Comparison of ENCODE assay signal across 8 cellular contexts in genomic region chr11:86805873-86806310, GRCh38. TPM values are rescaled to one million over a fixed set of nuclear protein-coding genes. Genes with fewer than 3 reads are reported as not detected.
DNase-seq lines count a peak whose midpoint lies in the region; ATAC-seq, FAIRE-seq and TF ChIP-seq lines count a peak whose summit lies in the region.

No MANE protein-coding gene starts in this region.

- TF ChIP-seq POLR2A in GM12892 (IDR thresholded peaks at IDR 0.05; ENCODE audit: low read depth, low read length): no peak

- H3K27me3 ChIP-seq in endocrine pancreas (ENCODE audit: control insufficient read depth, insufficient read depth, low read length) (no peaks in the 10 kb centered on the region), subcutaneous abdominal adipose tissue (ENCODE audit: control insufficient read depth in 5 of 5, insufficient read depth in 4 of 5, low read length in 5 of 5) (peaks cover 0 to 2% (median 0%) of the 10 kb centered on the region in 5 donors)

- H3K9ac ChIP-seq in endocrine pancreas (ENCODE audit: control insufficient read depth, insufficient read depth, low read length) (no peak overlapping the region), subcutaneous abdominal adipose tissue (ENCODE audit: low read length in 5 of 5) (no peak overlapping the region)

- H3K4me1 ChIP-seq in endocrine pancreas (ENCODE audit: control insufficient read depth, insufficient read depth, low read length): peaks cover 10% of the 10 kb centered on the region
- H3K4me1 ChIP-seq in subcutaneous abdominal adipose tissue (ENCODE audit: control insufficient read depth in 5 of 5, insufficient read depth in 5 of 5, low read length in 5 of 5): peaks cover 0 to 30% (median 12%) of the 10 kb centered on the region in 5 donors

- peak; percentile 26 to 27 for DNase-seq in stimulated activated CD4-positive, alpha-beta T cell treated with anti-CD3 and anti-CD28 coated beads, Interleukin-15, amount 100 ng/mL, for 48 hours (ENCODE audit: low read depth in 2 of 2)
- no peak for DNase-seq in stimulated activated CD4-positive, alpha-beta T cell treated with anti-CD3 and anti-CD28 coated beads, Interleukin-12 subunit alpha, Interleukin-12 subunit beta, amount 100 ng/mL, for 4 hours
- DNase-seq in GM12892 (ENCODE audit: insufficient read length) (no peak), cortex of kidney (lab: John Stamatoyannopoulos, UW) (no peak), NCI-H1105 (lab: John Stamatoyannopoulos, UW) (no peak)

- peak overlapping the region; percentile 25 for H3K4me3 ChIP-seq in endocrine pancreas (ENCODE audit: control insufficient read depth, insufficient read depth, low read length)
- no peak overlapping the region for H3K4me3 ChIP-seq in subcutaneous abdominal adipose tissue (ENCODE audit: low read depth in 1 of 5, low read length in 5 of 5)

- no peak for FAIRE-seq in GM12892 (lab: Jason Lieb, UNC)

- H3K36me3 ChIP-seq in endocrine pancreas (ENCODE audit: control insufficient read depth, insufficient read depth, low read length) (no peaks in the 10 kb centered on the region), subcutaneous abdominal adipose tissue (ENCODE audit: control insufficient read depth in 5 of 5, insufficient read depth in 5 of 5, low read length in 5 of 5) (no peaks in the 10 kb centered on the region)

- H3K9me3 ChIP-seq in endocrine pancreas (ENCODE audit: control insufficient read depth, low read length) (no peaks in the 10 kb centered on the region), subcutaneous abdominal adipose tissue (ENCODE audit: control insufficient read depth in 5 of 5, low read length in 5 of 5) (no peaks in the 10 kb centered on the region)

- peak overlapping the region; percentile 26 for H3K27ac ChIP-seq in subcutaneous abdominal adipose tissue (ENCODE audit: low read depth, low read length)

- peak; percentile 97 for ATAC-seq in HG03432 (IDR thresholded peaks at IDR 0.05; ENCODE audit: unreplicated experiment)

RNA-seq across cellular contexts. Expression of gene PRSS23, which starts 5.5 kb away (rescaled TPM):
- not detected for polyA plus RNA-seq in GM12892 (2012; ENCODE audit: missing spikeins)

Comparison
In these comparisons a context has a peak if more than half of its experiments do, and no peak if none do; other contexts are left out.
1. DNase-seq: peak in stimulated activated CD4-positive, alpha-beta T cell treated with anti-CD3 and anti-CD28 coated beads, Interleukin-15, amount 100 ng/mL, for 48 hours (2 of 2); none in stimulated activated CD4-positive, alpha-beta T cell treated with anti-CD3 and anti-CD28 coated beads, Interleukin-12 subunit alpha, Interleukin-12 subunit beta, amount 100 ng/mL, for 4 hours (single experiment), GM12892 (single experiment), cortex of kidney (single experiment) and NCI-H1105 (single experiment).